In the genomic region with DNA sequence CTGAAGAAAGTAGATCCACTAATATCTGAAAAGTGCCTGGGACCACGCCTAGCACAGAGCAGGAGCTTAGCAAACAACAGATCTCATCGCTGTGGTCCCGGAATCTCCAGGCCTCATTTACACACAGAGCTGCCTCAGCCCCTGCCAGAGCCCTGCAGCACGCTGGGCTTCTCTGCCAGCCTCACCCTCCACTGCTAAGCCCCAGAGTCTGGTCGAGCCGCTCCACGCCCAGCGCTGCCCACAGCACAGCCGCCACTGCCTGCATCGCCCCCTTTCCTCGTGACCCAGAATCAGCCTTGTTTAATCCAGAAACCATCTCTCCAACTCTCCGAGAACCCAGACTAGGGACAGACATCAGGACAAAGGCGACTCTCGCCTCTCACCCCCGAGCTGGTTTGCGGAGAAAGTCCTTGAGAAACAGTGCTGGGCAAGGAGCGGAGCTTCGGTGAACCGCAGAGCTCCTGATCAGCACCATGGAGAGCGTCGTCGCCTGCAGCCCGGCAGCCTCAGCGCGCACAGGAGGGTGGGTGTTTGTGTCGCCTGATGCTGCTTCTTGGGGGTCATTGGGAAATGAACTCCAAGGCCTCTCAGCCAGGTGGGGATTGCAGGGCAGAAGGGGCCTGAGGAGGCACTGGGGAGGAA, we compare ENCODE assay signal across 1 cellular context.
TF ChIP-seq lines count a peak whose summit lies in the region.

No MANE protein-coding gene starts in this region.

TF ChIP-seq in WTC11, 78 proteins besides CTCF, POLR2A, EP300 and RAD21 (continued from another document):
- TF ChIP-seq, protein P1, sequence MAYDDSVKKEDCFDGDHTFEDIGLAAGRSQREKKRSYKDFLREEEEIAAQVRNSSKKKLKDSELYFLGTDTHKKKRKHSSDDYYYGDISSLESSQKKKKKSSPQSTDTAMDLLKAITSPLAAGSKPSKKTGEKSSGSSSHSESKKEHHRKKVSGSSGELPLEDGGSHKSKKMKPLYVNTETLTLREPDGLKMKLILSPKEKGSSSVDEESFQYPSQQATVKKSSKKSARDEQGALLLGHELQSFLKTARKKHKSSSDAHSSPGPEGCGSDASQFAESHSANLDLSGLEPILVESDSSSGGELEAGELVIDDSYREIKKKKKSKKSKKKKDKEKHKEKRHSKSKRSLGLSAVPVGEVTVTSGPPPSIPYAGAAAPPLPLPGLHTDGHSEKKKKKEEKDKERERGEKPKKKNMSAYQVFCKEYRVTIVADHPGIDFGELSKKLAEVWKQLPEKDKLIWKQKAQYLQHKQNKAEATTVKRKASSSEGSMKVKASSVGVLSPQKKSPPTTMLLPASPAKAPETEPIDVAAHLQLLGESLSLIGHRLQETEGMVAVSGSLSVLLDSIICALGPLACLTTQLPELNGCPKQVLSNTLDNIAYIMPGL (CRISPR knock-in tag; IDR thresholded peaks at IDR 0.05) = no peak
- TF ChIP-seq IRF2 (CRISPR knock-in tag; IDR thresholded peaks at IDR 0.05; ENCODE audit: borderline replicate concordance, low read depth) = no peak
- TF ChIP-seq SMAD4 (CRISPR knock-in tag; IDR thresholded peaks at IDR 0.05) = peak; percentile 80; the same call in 1 of the 2 replicates
